Comparison of ENCODE assay signal across 8 cellular contexts in genomic region chr14:102524451-102525212, GRCh38. TPM values are rescaled to one million over a fixed set of nuclear protein-coding genes. Genes with fewer than 3 reads are reported as not detected.
DNase-seq lines count a peak whose midpoint lies in the region; ATAC-seq, FAIRE-seq and TF ChIP-seq lines count a peak whose summit lies in the region.

No MANE protein-coding gene starts in this region.

- H4K20me1 ChIP-seq in endothelial cell of umbilical vein (replicated peaks; ENCODE audit: control insufficient read depth, extremely low read depth, insufficient read depth, low read length) = no peaks in the 10 kb centered on the region

- no peaks in the 10 kb centered on the region for H3K36me3 ChIP-seq in endothelial cell of umbilical vein (ENCODE audit: control insufficient read depth in 2 of 2, extremely low read depth in 1 of 2, insufficient read depth in 2 of 2, low read length in 2 of 2)

- peak; percentile 96 for DNase-seq in Caki2 (ENCODE audit: low read depth)
- peak; percentile 99 for DNase-seq in HTR-8/SVneo (ENCODE audit: insufficient read length, low spot score)
- peak; percentile 97 for DNase-seq in NOMO-1 treated with dmso at 0.1 percent for 144 hours (lab: John Stamatoyannopoulos, UW; ENCODE audit: unreplicated experiment)
- DNase-seq in activated CD8-positive, alpha-beta memory T cell treated with anti-CD3 and anti-CD28 coated beads, Interleukin-2, amount 50 U/mL, for 24 hours (ENCODE audit: extremely low read depth) = peak; percentile 81
- peak; percentile 98 for DNase-seq in endothelial cell of umbilical vein (ENCODE audit: low read depth, low spot score)
- peak; percentile 96 for DNase-seq in midbrain (lab: John Stamatoyannopoulos, UW)
- DNase-seq in stimulated activated CD8-positive, alpha-beta memory T cell treated with anti-CD3 and anti-CD28 coated beads, Interleukin-2, amount 100 ng/mL, for 1 hour (ENCODE audit: low read depth in 2 of 2) = peak; percentile 79 to 83

- no peaks in the 10 kb centered on the region for H3K9me3 ChIP-seq in endothelial cell of umbilical vein (replicated peaks; ENCODE audit: control insufficient read depth, insufficient read depth, low read length)

- TF ChIP-seq CTCF in endothelial cell of umbilical vein (IDR thresholded peaks at IDR 0.05; ENCODE audit: extremely low read depth in 1 of 2, insufficient read depth in 1 of 2, low read depth in 1 of 2, low read length in 2 of 2) = peak; percentile 98 to 100

- POLR2A ChIA-PET in endothelial cell of umbilical vein (lab: Charles Lee) = interaction anchor here (0.5 to 1.1 kb wide), 3 partner anchors 46 to 175 kb away, joined by 3 to 4 read pairs (median 3); no protein-coding TSS in a partner anchor

- intact Hi-C loops in endothelial cell of umbilical vein (cut with micrococcal nuclease) = loop anchor here (1.0 to 10.0 kb wide), 6 partner anchors 68 to 394 kb away; partner anchors contain the start of gene RCOR1

- H3K27me3 ChIP-seq in endothelial cell of umbilical vein (ENCODE audit: control insufficient read depth in 2 of 2, insufficient read depth in 2 of 2, low read length in 2 of 2) = no peaks in the 10 kb centered on the region

- H3K4me2 ChIP-seq in endothelial cell of umbilical vein (ENCODE audit: insufficient read depth, low read length) = peak overlapping the region; percentile 74

- H2AFZ ChIP-seq in endothelial cell of umbilical vein (ENCODE audit: low read depth, low read length) = peak overlapping the region; percentile 71

- BruUV-seq in endothelial cell of umbilical vein (replicated peaks; lab: Mats Ljungman, UMichigan) = TSS peak; percentile 52

- peak; percentile 96 for ATAC-seq in GM21367 (IDR thresholded peaks at IDR 0.05; ENCODE audit: unreplicated experiment)

- FAIRE-seq in HTR-8/SVneo (lab: Jason Lieb, UNC) = peak; percentile 86
- FAIRE-seq in endothelial cell of umbilical vein (lab: Jason Lieb, UNC) = peak; percentile 99

- TF ChIP-seq POLR2A in endothelial cell of umbilical vein (IDR thresholded peaks at IDR 0.05; ENCODE audit: low read depth, low read length) = peak; percentile 90

- no peaks in the 10 kb centered on the region for H3K79me2 ChIP-seq in endothelial cell of umbilical vein (ENCODE audit: control insufficient read depth, insufficient read depth, low read length)

- H3K9me1 ChIP-seq in endothelial cell of umbilical vein (replicated peaks; ENCODE audit: control insufficient read depth, extremely low read depth, insufficient read depth, low read length) = no peaks in the 10 kb centered on the region

- in situ Hi-C loops in Caki2 (cut with HindIII; ENCODE audit: low pct_unique_long_range_greater_than_20kb, low sequenced_read_pairs) = no loop called here

- H3K27ac ChIP-seq in endothelial cell of umbilical vein (ENCODE audit: insufficient read depth, low read depth, low read length) = no peak overlapping the region

- dilution Hi-C loops in endothelial cell of umbilical vein (cut with MboI; ENCODE audit: extremely low pct_ligation_motif_present, low sequenced_read_pairs) = no loop called here

- CTCF ChIA-PET in endothelial cell of umbilical vein (lab: Charles Lee) = interaction anchor here (0.6 to 3.0 kb wide), 31 partner anchors 9 to 393 kb away, joined by 3 to 40 read pairs (median 4); partner anchors contain the start of gene ANKRD9

- peak overlapping the region; percentile 12 for H3K9ac ChIP-seq in endothelial cell of umbilical vein (replicated peaks; ENCODE audit: extremely low read depth, insufficient read depth, low read length)

- peak overlapping the region; percentile 16 to 57 (median 45) for H3K4me3 ChIP-seq in endothelial cell of umbilical vein (replicated peaks in 1 of 3; ENCODE audit: insufficient read depth in 1 of 3, low read depth in 1 of 3, low read length in 3 of 3)

- peaks cover 28% of the 10 kb centered on the region for H3K4me1 ChIP-seq in endothelial cell of umbilical vein (ENCODE audit: control insufficient read depth, extremely low read depth, insufficient read depth, low read length)

TF ChIP-seq in endothelial cell of umbilical vein, 7 proteins besides CTCF, POLR2A, EP300 and RAD21:
- TF ChIP-seq MAX (IDR thresholded peaks at IDR 0.05; ENCODE audit: insufficient read depth, insufficient read length) (peak; percentile 72), JUN (IDR thresholded peaks at IDR 0.05; ENCODE audit: borderline replicate concordance, insufficient read depth, insufficient read length, low read depth) (no peak), POLR2AphosphoS5 (IDR thresholded peaks at IDR 0.05; ENCODE audit: insufficient read depth, low read depth, low read length) (peak; percentile 75)
TF ChIP-seq in endothelial cell of umbilical vein: peak in this region for 2.

RNA-seq across cellular contexts. Expression of gene ANKRD9, which starts 15.1 kb away (rescaled TPM):
- 14.1 and 27.5 TPM in 2 replicates for total RNA-seq in Caki2 (2014; rRNA removed; shearing (Covaris generic); ENCODE audit: low replicate concordance)
- 24.6 and 25.9 TPM in 2 replicates for total RNA-seq in endothelial cell of umbilical vein
- 21.0 and 27.5 TPM in 2 replicates for polyA plus RNA-seq in endothelial cell of umbilical vein
- 5.7 and 11.8 TPM in 2 replicates for polyA plus RNA-seq in endothelial cell of umbilical vein (2011; cell fraction: cytosol; rRNA removed)
- polyA plus RNA-seq in endothelial cell of umbilical vein (2011; cell fraction: nucleus; rRNA removed) = 21.4 and 27.4 TPM in 2 replicates
- polyA plus RNA-seq in endothelial cell of umbilical vein (2012) = 5.1 and 12.3 TPM in 2 replicates
- polyA minus RNA-seq in endothelial cell of umbilical vein = 5.9 and 6.0 TPM in 2 replicates
- 22.3 TPM for polyA minus RNA-seq in endothelial cell of umbilical vein (2011; cell fraction: cytosol; rRNA and poly(A)+ RNA removed)
- polyA minus RNA-seq in endothelial cell of umbilical vein (2011; cell fraction: nucleus; rRNA and poly(A)+ RNA removed) = 3.6 and 3.8 TPM in 2 replicates
